15 cellular contexts compared by ENCODE assay signal in the genomic region with DNA sequence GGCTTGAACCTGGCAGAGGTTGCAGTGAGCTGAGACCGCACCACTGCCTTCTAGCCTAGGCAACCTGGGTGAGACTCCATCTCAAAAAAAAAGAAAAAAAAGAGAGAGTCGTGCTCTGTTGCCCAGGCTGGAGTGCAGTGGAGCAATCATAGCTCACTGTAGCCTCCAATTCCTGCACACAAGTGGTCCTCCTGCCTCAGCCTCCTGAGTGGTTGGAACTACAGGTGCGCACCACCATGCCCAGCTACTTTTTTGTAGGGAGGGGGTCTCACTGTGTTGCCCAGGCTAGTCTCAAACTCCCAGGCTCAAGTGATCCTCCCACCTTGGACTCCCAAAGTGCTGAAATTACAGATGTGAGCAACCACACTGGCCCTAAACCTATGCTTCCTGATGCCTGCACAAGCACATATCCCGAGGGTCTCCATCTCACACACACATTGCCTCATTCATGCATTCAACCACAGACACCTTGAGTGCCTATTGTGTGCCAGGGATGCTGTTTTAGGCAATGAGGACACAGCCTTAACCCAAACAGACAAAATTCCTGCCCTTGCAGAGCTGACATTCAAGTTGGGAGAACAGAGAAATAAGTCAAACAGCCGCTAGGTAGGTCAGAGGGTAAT. TPM values are rescaled to one million over a fixed set of nuclear protein-coding genes. Genes with fewer than 3 reads are reported as not detected.
DNase-seq lines count a peak whose midpoint lies in the region; ATAC-seq, FAIRE-seq and TF ChIP-seq lines count a peak whose summit lies in the region.
"Had no signal": no experiment of that assay in that cellular context is flagged by ENCODE, and none has a peak within 500 bp of the region (broad histone marks: within the 10 kb centered on the region; RNA-seq: fewer than 3 reads in every experiment).

No MANE protein-coding gene starts in this region.

- in situ Hi-C loops in HepG2 (cut with HindIII; ENCODE audit: extremely low pct_ligation_motif_present, low pct_unique_long_range_greater_than_20kb), result no loop called here

- POLR2A ChIA-PET in HepG2 (lab: Yijun Ruan, JAX) (no interaction called here), Caco-2 (lab: Charles Lee) (no interaction called here)

- no peak for TF ChIP-seq CTCF in HepG2 (CRISPR knock-in tag; IDR thresholded peaks at IDR 0.05)
- no peak for TF ChIP-seq CTCF in right lobe of liver (IDR thresholded peaks at IDR 0.05)
- no peak for TF ChIP-seq CTCF in Caco-2 (IDR thresholded peaks at IDR 0.05; ENCODE audit: insufficient read depth in 1 of 2, low read depth in 1 of 2, low read length in 1 of 2, severe bottlenecking in 1 of 2, unreplicated experiment in 1 of 2)

- H3K4me3 ChIP-seq in HepG2 (replicated peaks in 1 of 3; ENCODE audit: insufficient read depth in 1 of 3, low read depth in 2 of 3, low read length in 3 of 3) (no peak overlapping the region), right lobe of liver (no peak overlapping the region), Caco-2 (ENCODE audit: low read depth, low read length) (no peak overlapping the region)
- H3K4me3 ChIP-seq: Peyer's patch had no signal

- H3K4me3 Mint-ChIP-seq in activated naive CD8-positive, alpha-beta T cell treated with anti-CD3 and anti-CD28 coated beads for 36 hours, result no peak overlapping the region
- peak overlapping the region; percentile 9 to 37 for H3K4me3 Mint-ChIP-seq in stimulated activated naive CD8-positive, alpha-beta T cell treated with anti-CD3 and anti-CD28 coated beads, Interleukin-15, amount 100 ng/mL, for 72 hours
- H3K4me3 Mint-ChIP-seq in Caco-2 (ENCODE audit: unreplicated experiment), result no peak overlapping the region
- H3K4me3 Mint-ChIP-seq: type B pancreatic cell, WTC11 had no signal

- DNase-seq in HepG2 (ENCODE audit: low spot score) (no peak), right lobe of liver (no peak), epidermal melanocyte (ENCODE audit: insufficient read length, low spot score) (no peak), Caco-2 (no peak)
- DNase-seq in activated naive CD8-positive, alpha-beta T cell treated with anti-CD3 and anti-CD28 coated beads for 36 hours, result no peak
- no peak for DNase-seq in stimulated activated naive CD8-positive, alpha-beta T cell treated with anti-CD3 and anti-CD28 coated beads, Interleukin-15, amount 100 ng/mL, for 72 hours
- DNase-seq: DMS153, HCEC 1CT, left ventricle myocardium superior, NCI-H187, NCI-H510A treated with DMSO at 0.1 percent for 48 hours, Peyer's patch had no signal

- no peak overlapping the region for H3K9ac ChIP-seq in HepG2 (ENCODE audit: insufficient read depth, low read depth, low read length)

- no peaks in the 10 kb centered on the region for H3K27me3 Mint-ChIP-seq in activated naive CD8-positive, alpha-beta T cell treated with anti-CD3 and anti-CD28 coated beads for 36 hours
- H3K27me3 Mint-ChIP-seq in stimulated activated naive CD8-positive, alpha-beta T cell treated with anti-CD3 and anti-CD28 coated beads, Interleukin-15, amount 100 ng/mL, for 72 hours, result no peaks in the 10 kb centered on the region
- H3K27me3 Mint-ChIP-seq in Caco-2 (ENCODE audit: insufficient read depth, unreplicated experiment), result peaks cover 2% of the 10 kb centered on the region

- FAIRE-seq in HepG2 (lab: Jason Lieb, UNC), result no peak

- TF ChIP-seq EP300 in HepG2 (IDR thresholded peaks at IDR 0.05; ENCODE audit: low read depth in 2 of 2, low read length in 2 of 2) (no peak), HepG2 (CRISPR knock-in tag; IDR thresholded peaks at IDR 0.05; ENCODE audit: borderline replicate concordance) (no peak)

- 42% methylated on average over 4 of the region's 5 CpGs for WGBS in HepG2 (ENCODE audit: low lambda C conversion rate)
- 67% methylated on average over 2 of the region's 5 CpGs for WGBS in right lobe of liver (ENCODE audit: insufficient coverage, low coverage, low lambda C conversion rate, missing lambda C conversion rate)

- TF ChIP-seq POLR2A in HepG2 (IDR thresholded peaks at IDR 0.05; ENCODE audit: insufficient read depth in 1 of 2, low read depth in 2 of 2, low read length in 2 of 2) (no peak), right lobe of liver (IDR thresholded peaks at IDR 0.05) (no peak)

- H3K4me2 ChIP-seq in HepG2 (ENCODE audit: low read depth, low read length), result no peak overlapping the region

- ATAC-seq in HepG2 (no peak), right lobe of liver (no peak)
- ATAC-seq in stimulated activated naive CD8-positive, alpha-beta T cell treated with anti-CD3 and anti-CD28 coated beads, Interleukin-15, amount 100 ng/mL, for 72 hours, result no peak
- ATAC-seq: left ventricle myocardium superior, WTC11 had no signal

- H3K27ac ChIP-seq in HepG2 (ENCODE audit: extremely low read length, insufficient read depth, low read length) (no peak overlapping the region), right lobe of liver (no peak overlapping the region)

- peaks cover 8% of the 10 kb centered on the region for H3K36me3 Mint-ChIP-seq in activated naive CD8-positive, alpha-beta T cell treated with anti-CD3 and anti-CD28 coated beads for 36 hours
- H3K36me3 Mint-ChIP-seq in Caco-2 (ENCODE audit: insufficient read depth, unreplicated experiment), result peaks cover 15% of the 10 kb centered on the region
- H3K36me3 Mint-ChIP-seq: type B pancreatic cell, WTC11 had no signal

- H3K36me3 ChIP-seq in HepG2 (replicated peaks in 1 of 2; ENCODE audit: control insufficient read depth in 1 of 2, insufficient read depth in 2 of 2, low read length in 2 of 2) (no peaks in the 10 kb centered on the region), right lobe of liver (no peaks in the 10 kb centered on the region), Caco-2 (ENCODE audit: control insufficient read depth, insufficient read depth, low read length) (no peaks in the 10 kb centered on the region)
- H3K36me3 ChIP-seq: Peyer's patch had no signal

- CTCF ChIA-PET in HepG2 (lab: Yijun Ruan, JAX; ENCODE audit: low intra/inter-chr PET ratio, low total read pairs), result no interaction called here
- CTCF ChIA-PET in Caco-2 (lab: Charles Lee), result no interaction called here

- H3K9me3 ChIP-seq in HepG2 (ENCODE audit: low read length), result no peaks in the 10 kb centered on the region
- H3K9me3 ChIP-seq in right lobe of liver, result no peaks in the 10 kb centered on the region
- H3K9me3 ChIP-seq in Caco-2, result no peaks in the 10 kb centered on the region
- H3K9me3 ChIP-seq: Peyer's patch had no signal

- peak overlapping the region; percentile 62 for H3K27ac Mint-ChIP-seq in activated naive CD8-positive, alpha-beta T cell treated with anti-CD3 and anti-CD28 coated beads for 36 hours
- peak overlapping the region in 1 of 2 donors; percentile 4 for H3K27ac Mint-ChIP-seq in stimulated activated naive CD8-positive, alpha-beta T cell treated with anti-CD3 and anti-CD28 coated beads, Interleukin-15, amount 100 ng/mL, for 72 hours
- H3K27ac Mint-ChIP-seq in Caco-2 (ENCODE audit: unreplicated experiment), result no peak overlapping the region
- H3K27ac Mint-ChIP-seq: WTC11 had no signal

- H2AFZ ChIP-seq in HepG2 (ENCODE audit: low read length), result no peak overlapping the region

- no TSS peak for BruUV-seq in HepG2 (replicated peaks; lab: Mats Ljungman, UMichigan)
- no TSS peak for BruUV-seq in Caco-2 (replicated peaks; lab: Mats Ljungman, UMichigan)

- H3K79me2 ChIP-seq in HepG2 (ENCODE audit: insufficient read depth, low read length), result no peaks in the 10 kb centered on the region

- H4K20me1 ChIP-seq in HepG2 (ENCODE audit: insufficient read depth, low read length), result no peaks in the 10 kb centered on the region

- intact Hi-C loops in HepG2 (cut with micrococcal nuclease; ENCODE audit: unreplicated experiment), result no loop called here
- intact Hi-C loops in right lobe of liver (cut with DNase I), result no loop called here
- intact Hi-C loops in Caco-2 (cut with micrococcal nuclease; ENCODE audit: unreplicated experiment), result no loop called here

- H3K27me3 ChIP-seq in HepG2 (ENCODE audit: control insufficient read depth in 1 of 2, insufficient read depth in 2 of 2, low read length in 2 of 2) (no peaks in the 10 kb centered on the region), right lobe of liver (no peaks in the 10 kb centered on the region), Caco-2 (replicated peaks; ENCODE audit: control insufficient read depth, insufficient read depth, low read length) (no peaks in the 10 kb centered on the region)
- H3K27me3 ChIP-seq: Peyer's patch had no signal

- peaks cover 3% of the 10 kb centered on the region for H3K9me3 Mint-ChIP-seq in activated naive CD8-positive, alpha-beta T cell treated with anti-CD3 and anti-CD28 coated beads for 36 hours
- H3K9me3 Mint-ChIP-seq in stimulated activated naive CD8-positive, alpha-beta T cell treated with anti-CD3 and anti-CD28 coated beads, Interleukin-15, amount 100 ng/mL, for 72 hours, result no peaks in the 10 kb centered on the region
- H3K9me3 Mint-ChIP-seq in Caco-2 (ENCODE audit: unreplicated experiment), result no peaks in the 10 kb centered on the region
- H3K9me3 Mint-ChIP-seq: nephron, type B pancreatic cell, WTC11 had no signal

- H3K4me1 ChIP-seq in HepG2 (ENCODE audit: insufficient read depth, low read length), result peaks cover 38% of the 10 kb centered on the region
- H3K4me1 ChIP-seq in right lobe of liver, result peaks cover 0 to 11% (median 4%) of the 10 kb centered on the region in 4 donors
- no peaks in the 10 kb centered on the region for H3K4me1 ChIP-seq in Caco-2

- no peak for TF ChIP-seq RAD21 in HepG2 (CRISPR knock-in tag; IDR thresholded peaks at IDR 0.05)

- H3K4me1 Mint-ChIP-seq in activated naive CD8-positive, alpha-beta T cell treated with anti-CD3 and anti-CD28 coated beads for 36 hours, result peaks cover 42% of the 10 kb centered on the region
- H3K4me1 Mint-ChIP-seq in stimulated activated naive CD8-positive, alpha-beta T cell treated with anti-CD3 and anti-CD28 coated beads, Interleukin-15, amount 100 ng/mL, for 72 hours, result peaks cover 81% of the 10 kb centered on the region
- H3K4me1 Mint-ChIP-seq in Caco-2 (ENCODE audit: low read depth, unreplicated experiment), result no peaks in the 10 kb centered on the region

RNA-seq across cellular contexts. Expression of gene ANGPTL6, which starts 2.2 kb away (rescaled TPM):
- total RNA-seq in HepG2 (2016; rRNA removed; fragmentation: Illumina TruSeq; extraction: Trizol) (0.15 TPM in 1 of 2 replicates, not detected in the other), right lobe of liver (10 to 100 TPM; 12.6 to 18.6 (median 15.0) TPM), Caco-2 (2022) (0.23 and 0.49 TPM in 2 replicates)
- total RNA-seq in HepG2 (2016; cell fraction: cytosol; rRNA removed; fragmentation: Illumina TruSeq; extraction: Trizol; ENCODE audit: low read depth), result not detected in 2 replicates
- 0.24 TPM in 1 of 2 replicates, not detected in the other for total RNA-seq in HepG2 (2016; cell fraction: insoluble cytoplasmic fraction; rRNA removed; fragmentation: Illumina TruSeq; extraction: Trizol)
- total RNA-seq in HepG2 (2016; cell fraction: membrane; rRNA removed; fragmentation: Illumina TruSeq; extraction: Trizol), result 0.14 TPM in 1 of 2 replicates, not detected in the other
- 0.31 TPM in 1 of 2 replicates, not detected in the other for total RNA-seq in HepG2 (2016; cell fraction: nucleus; rRNA removed; fragmentation: Illumina TruSeq; extraction: Trizol)
- 1.4 and 2.2 TPM in 2 replicates for polyA plus RNA-seq in HepG2 (2011; rRNA removed)
- 1.8 and 2.1 TPM in 2 replicates for polyA plus RNA-seq in HepG2 (2011; cell fraction: cytosol; rRNA removed)
- polyA plus RNA-seq in HepG2 (2011; cell fraction: nucleus; rRNA removed), result 4.3 and 5.8 TPM in 2 replicates
- polyA plus RNA-seq in HepG2 (2012), result 0.85 and 1.0 TPM in 2 replicates
- 0.18 and 0.20 TPM in 2 replicates for polyA plus RNA-seq in HepG2 (2016; cell fraction: cytosol; fragmentation: Illumina TruSeq; extraction: Trizol; ENCODE audit: low read depth)
- polyA plus RNA-seq in HepG2 (2016; cell fraction: insoluble cytoplasmic fraction; fragmentation: Illumina TruSeq; extraction: Trizol; ENCODE audit: low read depth), result 0.16 TPM in 1 of 2 replicates, not detected in the other
- polyA plus RNA-seq in HepG2 (2016; cell fraction: membrane; fragmentation: Illumina TruSeq; extraction: Trizol; ENCODE audit: low read depth), result 0.09 TPM in 1 of 2 replicates, not detected in the other
- polyA plus RNA-seq in HepG2 (2016; cell fraction: nucleus; fragmentation: Illumina TruSeq; extraction: Trizol; ENCODE audit: insufficient read depth, low read depth), result 0.70 TPM in 1 of 2 replicates, not detected in the other
- 0.30 and 0.96 TPM in 2 replicates for polyA minus RNA-seq in HepG2 (2011; rRNA and poly(A)+ RNA removed; ENCODE audit: low replicate concordance)
- 0.53 and 0.89 TPM in 2 replicates for polyA minus RNA-seq in HepG2 (2011; cell fraction: cytosol; rRNA and poly(A)+ RNA removed)
- polyA minus RNA-seq in HepG2 (2011; cell fraction: nucleus; rRNA and poly(A)+ RNA removed), result 0.25 and 0.52 TPM in 2 replicates
- total RNA-seq in activated naive CD8-positive, alpha-beta T cell treated with anti-CD3 and anti-CD28 coated beads for 36 hours, result 1 to 10 TPM; 8.5 to 9.8 TPM
- total RNA-seq: left ventricle myocardium superior had no signal

RNA-seq across cellular contexts. Expression of gene PPAN, which starts 5.9 kb away (rescaled TPM):
- total RNA-seq in HepG2 (2016; rRNA removed; fragmentation: Illumina TruSeq; extraction: Trizol) (23.9 and 36.2 TPM in 2 replicates), right lobe of liver (10 to 100 TPM; 11.2 to 19.9 (median 18.4) TPM), Caco-2 (2022) (61.0 and 62.8 TPM in 2 replicates)
- total RNA-seq in HepG2 (2016; cell fraction: cytosol; rRNA removed; fragmentation: Illumina TruSeq; extraction: Trizol; ENCODE audit: low read depth), result 17.2 and 20.8 TPM in 2 replicates
- total RNA-seq in HepG2 (2016; cell fraction: insoluble cytoplasmic fraction; rRNA removed; fragmentation: Illumina TruSeq; extraction: Trizol), result 22.0 and 41.0 TPM in 2 replicates
- 19.3 and 20.0 TPM in 2 replicates for total RNA-seq in HepG2 (2016; cell fraction: membrane; rRNA removed; fragmentation: Illumina TruSeq; extraction: Trizol)
- total RNA-seq in HepG2 (2016; cell fraction: nucleus; rRNA removed; fragmentation: Illumina TruSeq; extraction: Trizol), result 29.5 and 36.7 TPM in 2 replicates
- polyA plus RNA-seq in HepG2 (2011; rRNA removed), result 41.9 and 53.5 TPM in 2 replicates
- 25.0 and 35.7 TPM in 2 replicates for polyA plus RNA-seq in HepG2 (2011; cell fraction: cytosol; rRNA removed)
- polyA plus RNA-seq in HepG2 (2011; cell fraction: nucleus; rRNA removed), result 105 and 138 TPM in 2 replicates
- polyA plus RNA-seq in HepG2 (2012), result 23.5 and 24.7 TPM in 2 replicates
- polyA plus RNA-seq in HepG2 (2016; cell fraction: cytosol; fragmentation: Illumina TruSeq; extraction: Trizol; ENCODE audit: low read depth), result 7.2 and 9.4 TPM in 2 replicates
- 27.4 and 29.3 TPM in 2 replicates for polyA plus RNA-seq in HepG2 (2016; cell fraction: insoluble cytoplasmic fraction; fragmentation: Illumina TruSeq; extraction: Trizol; ENCODE audit: low read depth)
- polyA plus RNA-seq in HepG2 (2016; cell fraction: membrane; fragmentation: Illumina TruSeq; extraction: Trizol; ENCODE audit: low read depth), result 9.2 and 10.0 TPM in 2 replicates
- polyA plus RNA-seq in HepG2 (2016; cell fraction: nucleus; fragmentation: Illumina TruSeq; extraction: Trizol; ENCODE audit: insufficient read depth, low read depth), result 78.4 and 87.0 TPM in 2 replicates
- 133 and 258 TPM in 2 replicates for polyA minus RNA-seq in HepG2 (2011; rRNA and poly(A)+ RNA removed; ENCODE audit: low replicate concordance)
- polyA minus RNA-seq in HepG2 (2011; cell fraction: cytosol; rRNA and poly(A)+ RNA removed), result 18.6 and 19.3 TPM in 2 replicates
- polyA minus RNA-seq in HepG2 (2011; cell fraction: nucleus; rRNA and poly(A)+ RNA removed), result 54.0 and 63.7 TPM in 2 replicates
- 100 to 1,000 TPM; 214 to 227 TPM for total RNA-seq in activated naive CD8-positive, alpha-beta T cell treated with anti-CD3 and anti-CD28 coated beads for 36 hours

RNA-seq across cellular contexts. Expression of gene P2RY11, which starts 11.2 kb away (rescaled TPM):
- 1.5 and 4.0 TPM in 2 replicates for total RNA-seq in HepG2 (2016; rRNA removed; fragmentation: Illumina TruSeq; extraction: Trizol)
- 0.44 and 0.51 TPM in 2 replicates for total RNA-seq in HepG2 (2016; cell fraction: cytosol; rRNA removed; fragmentation: Illumina TruSeq; extraction: Trizol; ENCODE audit: low read depth)
- 1.2 and 3.7 TPM in 2 replicates for total RNA-seq in HepG2 (2016; cell fraction: insoluble cytoplasmic fraction; rRNA removed; fragmentation: Illumina TruSeq; extraction: Trizol)
- 1.00 and 1.3 TPM in 2 replicates for total RNA-seq in HepG2 (2016; cell fraction: membrane; rRNA removed; fragmentation: Illumina TruSeq; extraction: Trizol)
- 3.5 and 5.0 TPM in 2 replicates for total RNA-seq in HepG2 (2016; cell fraction: nucleus; rRNA removed; fragmentation: Illumina TruSeq; extraction: Trizol)
- polyA plus RNA-seq in HepG2 (2011; rRNA removed), result 7.8 and 13.2 TPM in 2 replicates
- 3.7 and 6.4 TPM in 2 replicates for polyA plus RNA-seq in HepG2 (2011; cell fraction: cytosol; rRNA removed)
- polyA plus RNA-seq in HepG2 (2011; cell fraction: nucleus; rRNA removed), result 54.8 and 89.7 TPM in 2 replicates
- 9.0 and 12.8 TPM in 2 replicates for polyA plus RNA-seq in HepG2 (2012)
- 0.51 and 0.64 TPM in 2 replicates for polyA plus RNA-seq in HepG2 (2016; cell fraction: cytosol; fragmentation: Illumina TruSeq; extraction: Trizol; ENCODE audit: low read depth)
- 2.7 and 3.1 TPM in 2 replicates for polyA plus RNA-seq in HepG2 (2016; cell fraction: insoluble cytoplasmic fraction; fragmentation: Illumina TruSeq; extraction: Trizol; ENCODE audit: low read depth)
- 0.66 and 0.74 TPM in 2 replicates for polyA plus RNA-seq in HepG2 (2016; cell fraction: membrane; fragmentation: Illumina TruSeq; extraction: Trizol; ENCODE audit: low read depth)
- polyA plus RNA-seq in HepG2 (2016; cell fraction: nucleus; fragmentation: Illumina TruSeq; extraction: Trizol; ENCODE audit: insufficient read depth, low read depth), result 26.8 and 36.2 TPM in 2 replicates
- 18.1 and 21.5 TPM in 2 replicates for polyA minus RNA-seq in HepG2 (2011; rRNA and poly(A)+ RNA removed; ENCODE audit: low replicate concordance)
- 5.4 and 5.5 TPM in 2 replicates for polyA minus RNA-seq in HepG2 (2011; cell fraction: cytosol; rRNA and poly(A)+ RNA removed)
- polyA minus RNA-seq in HepG2 (2011; cell fraction: nucleus; rRNA and poly(A)+ RNA removed), result 8.0 and 12.6 TPM in 2 replicates
- 1 to 10 TPM; 2.9 to 6.8 (median 5.0) TPM for total RNA-seq in right lobe of liver
- 10 to 100 TPM; 57.8 to 64.0 TPM for total RNA-seq in activated naive CD8-positive, alpha-beta T cell treated with anti-CD3 and anti-CD28 coated beads for 36 hours
- total RNA-seq in Caco-2 (2022), result 18.4 and 18.6 TPM in 2 replicates

RNA-seq across cellular contexts. Expression of gene SHFL, which starts 14.2 kb away (rescaled TPM):
- total RNA-seq in HepG2 (2016; rRNA removed; fragmentation: Illumina TruSeq; extraction: Trizol), result 8.9 and 12.3 TPM in 2 replicates
- 7.9 and 8.8 TPM in 2 replicates for total RNA-seq in HepG2 (2016; cell fraction: cytosol; rRNA removed; fragmentation: Illumina TruSeq; extraction: Trizol; ENCODE audit: low read depth)
- total RNA-seq in HepG2 (2016; cell fraction: insoluble cytoplasmic fraction; rRNA removed; fragmentation: Illumina TruSeq; extraction: Trizol), result 9.0 and 12.8 TPM in 2 replicates
- 14.0 and 14.3 TPM in 2 replicates for total RNA-seq in HepG2 (2016; cell fraction: membrane; rRNA removed; fragmentation: Illumina TruSeq; extraction: Trizol)
- total RNA-seq in HepG2 (2016; cell fraction: nucleus; rRNA removed; fragmentation: Illumina TruSeq; extraction: Trizol), result 8.6 and 11.4 TPM in 2 replicates
- polyA plus RNA-seq in HepG2 (2011; rRNA removed), result 36.4 and 47.5 TPM in 2 replicates
- polyA plus RNA-seq in HepG2 (2011; cell fraction: cytosol; rRNA removed), result 25.4 and 30.5 TPM in 2 replicates
- 157 and 161 TPM in 2 replicates for polyA plus RNA-seq in HepG2 (2011; cell fraction: nucleus; rRNA removed)
- 11.5 and 18.6 TPM in 2 replicates for polyA plus RNA-seq in HepG2 (2012)
- polyA plus RNA-seq in HepG2 (2016; cell fraction: cytosol; fragmentation: Illumina TruSeq; extraction: Trizol; ENCODE audit: low read depth), result 9.0 and 10.1 TPM in 2 replicates
- 12.6 and 14.6 TPM in 2 replicates for polyA plus RNA-seq in HepG2 (2016; cell fraction: insoluble cytoplasmic fraction; fragmentation: Illumina TruSeq; extraction: Trizol; ENCODE audit: low read depth)
- 13.7 and 14.9 TPM in 2 replicates for polyA plus RNA-seq in HepG2 (2016; cell fraction: membrane; fragmentation: Illumina TruSeq; extraction: Trizol; ENCODE audit: low read depth)
- 35.0 and 36.4 TPM in 2 replicates for polyA plus RNA-seq in HepG2 (2016; cell fraction: nucleus; fragmentation: Illumina TruSeq; extraction: Trizol; ENCODE audit: insufficient read depth, low read depth)
- polyA minus RNA-seq in HepG2 (2011; rRNA and poly(A)+ RNA removed; ENCODE audit: low replicate concordance), result 19.0 and 19.3 TPM in 2 replicates
- polyA minus RNA-seq in HepG2 (2011; cell fraction: cytosol; rRNA and poly(A)+ RNA removed), result 13.9 and 15.2 TPM in 2 replicates
- 18.2 and 21.1 TPM in 2 replicates for polyA minus RNA-seq in HepG2 (2011; cell fraction: nucleus; rRNA and poly(A)+ RNA removed)
- 100 to 1,000 TPM in 1 of 6 experiments, 10 to 100 TPM in 5; 68.5 to 119 (median 88.9) TPM for total RNA-seq in right lobe of liver
- 10 to 100 TPM; 46.8 to 47.0 TPM for total RNA-seq in activated naive CD8-positive, alpha-beta T cell treated with anti-CD3 and anti-CD28 coated beads for 36 hours
- 3.6 and 6.2 TPM in 2 replicates for total RNA-seq in Caco-2 (2022)

RNA-seq across cellular contexts. Expression of gene EIF3G, which starts 19.4 kb away (rescaled TPM):
- total RNA-seq in HepG2 (2016; rRNA removed; fragmentation: Illumina TruSeq; extraction: Trizol) (173 and 206 TPM in 2 replicates), right lobe of liver (100 to 1,000 TPM in 2 of 6 experiments, 10 to 100 TPM in 4; 68.5 to 142 (median 81.4) TPM), Caco-2 (2022) (214 and 229 TPM in 2 replicates)
- 168 and 195 TPM in 2 replicates for total RNA-seq in HepG2 (2016; cell fraction: cytosol; rRNA removed; fragmentation: Illumina TruSeq; extraction: Trizol; ENCODE audit: low read depth)
- 150 and 220 TPM in 2 replicates for total RNA-seq in HepG2 (2016; cell fraction: insoluble cytoplasmic fraction; rRNA removed; fragmentation: Illumina TruSeq; extraction: Trizol)
- 162 and 175 TPM in 2 replicates for total RNA-seq in HepG2 (2016; cell fraction: membrane; rRNA removed; fragmentation: Illumina TruSeq; extraction: Trizol)
- 111 and 116 TPM in 2 replicates for total RNA-seq in HepG2 (2016; cell fraction: nucleus; rRNA removed; fragmentation: Illumina TruSeq; extraction: Trizol)
- 135 and 141 TPM in 2 replicates for polyA plus RNA-seq in HepG2 (2011; rRNA removed)
- polyA plus RNA-seq in HepG2 (2011; cell fraction: cytosol; rRNA removed), result 116 and 159 TPM in 2 replicates
- 984 and 1,211 TPM in 2 replicates for polyA plus RNA-seq in HepG2 (2011; cell fraction: nucleus; rRNA removed)
- polyA plus RNA-seq in HepG2 (2012), result 126 and 143 TPM in 2 replicates
- 131 and 139 TPM in 2 replicates for polyA plus RNA-seq in HepG2 (2016; cell fraction: cytosol; fragmentation: Illumina TruSeq; extraction: Trizol; ENCODE audit: low read depth)
- polyA plus RNA-seq in HepG2 (2016; cell fraction: insoluble cytoplasmic fraction; fragmentation: Illumina TruSeq; extraction: Trizol; ENCODE audit: low read depth), result 150 and 174 TPM in 2 replicates
- 143 and 147 TPM in 2 replicates for polyA plus RNA-seq in HepG2 (2016; cell fraction: membrane; fragmentation: Illumina TruSeq; extraction: Trizol; ENCODE audit: low read depth)
- 284 and 296 TPM in 2 replicates for polyA plus RNA-seq in HepG2 (2016; cell fraction: nucleus; fragmentation: Illumina TruSeq; extraction: Trizol; ENCODE audit: insufficient read depth, low read depth)
- 86.0 and 105 TPM in 2 replicates for polyA minus RNA-seq in HepG2 (2011; rRNA and poly(A)+ RNA removed; ENCODE audit: low replicate concordance)
- 35.8 and 39.9 TPM in 2 replicates for polyA minus RNA-seq in HepG2 (2011; cell fraction: cytosol; rRNA and poly(A)+ RNA removed)
- 64.5 and 67.1 TPM in 2 replicates for polyA minus RNA-seq in HepG2 (2011; cell fraction: nucleus; rRNA and poly(A)+ RNA removed)
- total RNA-seq in activated naive CD8-positive, alpha-beta T cell treated with anti-CD3 and anti-CD28 coated beads for 36 hours, result 100 to 1,000 TPM; 287 to 293 TPM

Comparison
In these comparisons a context has a peak if more than half of its experiments do, and no peak if none do; other contexts are left out.
1. H3K4me3 Mint-ChIP-seq: peak in stimulated activated naive CD8-positive, alpha-beta T cell treated with anti-CD3 and anti-CD28 coated beads, Interleukin-15, amount 100 ng/mL, for 72 hours (2 of 2); none in activated naive CD8-positive, alpha-beta T cell treated with anti-CD3 and anti-CD28 coated beads for 36 hours (single experiment) and Caco-2 (single experiment).